In the genomic region with DNA sequence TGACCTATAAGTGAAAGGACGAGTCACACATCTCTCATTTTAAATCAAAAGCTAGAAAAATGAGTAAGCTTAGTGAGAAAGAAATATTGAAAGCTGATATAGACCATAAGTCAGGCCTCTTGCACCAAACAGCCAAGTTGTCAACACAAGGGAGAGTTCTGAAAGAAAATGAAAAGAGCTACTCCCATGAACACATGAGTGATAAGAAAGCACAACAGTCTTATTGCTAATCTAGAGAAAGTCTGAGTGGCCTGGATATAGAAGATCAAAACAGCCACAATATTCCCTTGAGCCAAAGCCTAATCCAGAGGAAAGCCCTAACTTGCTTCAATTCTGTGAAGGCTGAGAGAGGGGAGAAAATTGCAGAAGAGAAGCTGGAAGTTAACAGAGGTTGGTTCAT, we compare ENCODE assay signal across 29 cellular contexts.
DNase-seq lines count a peak whose midpoint lies in the region; ATAC-seq, FAIRE-seq and TF ChIP-seq lines count a peak whose summit lies in the region.
"Had no signal": no experiment of that assay in that cellular context is flagged by ENCODE, and none has a peak within 500 bp of the region (broad histone marks: within the 10 kb centered on the region; RNA-seq: fewer than 3 reads in every experiment).

No MANE protein-coding gene starts in this region.

- H3K4me1 Mint-ChIP-seq in natural killer cell treated with Interleukin-12 subunit alpha and Interleukin-12 subunit beta and Interleukin-15 and Interleukin-18, amount 100 ng/mL, for 72 hours (ENCODE audit: low read depth in 2 of 2) = peaks cover 17 to 28% of the 10 kb centered on the region in 2 donors
- peaks cover 9% of the 10 kb centered on the region in 2 donors for H3K4me1 Mint-ChIP-seq in natural killer cell
- peaks cover 60% of the 10 kb centered on the region for H3K4me1 Mint-ChIP-seq in stimulated activated naive CD8-positive, alpha-beta T cell treated with anti-CD3 and anti-CD28 coated beads, Interleukin-15, amount 100 ng/mL, for 72 hours
- H3K4me1 Mint-ChIP-seq: endodermal cell, GM23338 had no signal

- no peak for DNase-seq in activated CD4-positive, CD25-positive, alpha-beta regulatory T cell treated with anti-CD3 and anti-CD28 coated beads, Interleukin-2, amount 50 U/mL, for 72 hours
- no peak for DNase-seq in natural killer cell treated with Interleukin-12 subunit alpha and Interleukin-12 subunit beta and Interleukin-15 and Interleukin-18, amount 100 ng/mL, for 72 hours (ENCODE audit: low spot score)
- DNase-seq in natural killer cell = no peak
- DNase-seq in GM12878 (ENCODE audit: low read depth, low spot score) = no peak
- no peak for DNase-seq in stimulated activated naive CD8-positive, alpha-beta T cell treated with anti-CD3 and anti-CD28 coated beads, Interleukin-15, amount 100 ng/mL, for 72 hours
- no peak for DNase-seq in putamen (ENCODE audit: low spot score)
- DNase-seq: 8988T; activated CD4-positive, alpha-beta T cell treated with anti-CD3 and anti-CD28 coated beads, Interleukin-2, amount 10 ng/mL, durations not matched to agents 7 days and 5 days; activated CD8-positive, alpha-beta memory T cell treated with anti-CD3 and anti-CD28 coated beads, Interleukin-2, amount 50 U/mL, for 4 hours; activated naive CD4-positive, alpha-beta T cell treated with Interleukin-2 at 50 U/mL for 16 hours; caudate nucleus; endodermal cell; foreskin melanocyte; Karpas-422; mesenchymal stem cell; NCI-H1436 treated with DMSO at 0.1 percent for 48 hours; NCI-H446; NCI-H82; transverse colon had no signal

- H2AFZ ChIP-seq in GM12878 (ENCODE audit: control insufficient read depth, low read depth, low read length) = no peak overlapping the region
- H2AFZ ChIP-seq: GM23338, hepatocyte had no signal

- no peaks in the 10 kb centered on the region for H3K79me2 ChIP-seq in GM12878 (ENCODE audit: control insufficient read depth, insufficient read depth, low read length)
- H3K79me2 ChIP-seq: hepatocyte had no signal

- no peak for FAIRE-seq in GM12878 (lab: Jason Lieb, UNC)
- FAIRE-seq: astrocyte had no signal

- H4K20me1 ChIP-seq in GM12878 (ENCODE audit: control insufficient read depth, insufficient read depth) = no peaks in the 10 kb centered on the region

- no peak overlapping the region for H3K27ac ChIP-seq in GM12878 (ENCODE audit: control insufficient read depth, insufficient read depth)
- H3K27ac ChIP-seq: esophagus muscularis mucosa, hepatocyte, HL-60, transverse colon had no signal

- BruUV-seq in GM12878 (replicated peaks; lab: Mats Ljungman, UMichigan) = no TSS peak

- H3K27ac Mint-ChIP-seq in natural killer cell treated with Interleukin-12 subunit alpha and Interleukin-12 subunit beta and Interleukin-15 and Interleukin-18, amount 100 ng/mL, for 72 hours = peak overlapping the region; percentile 20 to 37
- H3K27ac Mint-ChIP-seq in natural killer cell = no peak overlapping the region
- H3K27ac Mint-ChIP-seq in stimulated activated naive CD8-positive, alpha-beta T cell treated with anti-CD3 and anti-CD28 coated beads, Interleukin-15, amount 100 ng/mL, for 72 hours = peak overlapping the region; percentile 70 to 71
- H3K27ac Mint-ChIP-seq: activated CD4-positive, alpha-beta T cell treated with anti-CD3 and anti-CD28 coated beads, Interleukin-2, amount 10 ng/mL, durations not matched to agents 7 days and 5 days; dendritic cell treated with granulocyte-macrophage colony-stimulating factor and Interleukin-4, amounts not matched to agents 40 ng/mL and 50 ng/mL, for 4 days; endodermal cell; GM23338; progenitor cell of endocrine pancreas had no signal

- WGBS in GM12878 (ENCODE audit: insufficient coverage, insufficient replicate concordance, low lambda C conversion rate, missing lambda C conversion rate) = 43% methylated on average over 1 of the region's 1 CpG

- no peaks in the 10 kb centered on the region for H3K36me3 ChIP-seq in GM12878 (ENCODE audit: control insufficient read depth in 2 of 2, insufficient read depth in 2 of 2, low read length in 1 of 2)

- no peak for TF ChIP-seq RAD21 in GM12878 (IDR thresholded peaks at IDR 0.05; ENCODE audit: insufficient read depth, low read depth, low read length)

- TF ChIP-seq POLR2A in GM12878 (IDR thresholded peaks at IDR 0.05; ENCODE audit: low read depth, low read length) = no peak

- ATAC-seq in activated CD4-positive, CD25-positive, alpha-beta regulatory T cell treated with anti-CD3 and anti-CD28 coated beads, Interleukin-2, amount 50 U/mL, for 24 hours = peak; percentile 60 to 66
- ATAC-seq in natural killer cell treated with Interleukin-12 subunit alpha and Interleukin-12 subunit beta and Interleukin-15 and Interleukin-18, amount 100 ng/mL, for 72 hours = no peak
- ATAC-seq in natural killer cell (no peak), GM12878 (peak; percentile 21), HG03442 (IDR thresholded peaks at IDR 0.05; ENCODE audit: unreplicated experiment) (no peak)
- ATAC-seq in stimulated activated naive CD8-positive, alpha-beta T cell treated with anti-CD3 and anti-CD28 coated beads, Interleukin-15, amount 100 ng/mL, for 72 hours = peak; percentile 48
- ATAC-seq: GM23338, sciatic nerve had no signal

- H3K9ac ChIP-seq in GM12878 (ENCODE audit: control insufficient read depth, insufficient read depth, low read length) = no peak overlapping the region

- no peak overlapping the region for H3K4me3 ChIP-seq in GM12878
- H3K4me3 ChIP-seq: esophagus muscularis mucosa, GM23338, hepatocyte, transverse colon had no signal

- no peak overlapping the region for H3K4me2 ChIP-seq in GM12878 (ENCODE audit: control insufficient read depth, insufficient read depth)
- H3K4me2 ChIP-seq: GM23338, hepatocyte had no signal

- intact Hi-C loops in natural killer cell (cut with micrococcal nuclease) (no loop called here), GM12878 (cut with micrococcal nuclease; ENCODE audit: unreplicated experiment) (loop anchor here (5.0 to 10.0 kb wide), 2 partner anchors 115 to 687 kb away; no protein-coding TSS in a partner anchor)

- SMC1A ChIA-PET in GM12878 (lab: Charles Lee; ENCODE audit: uncharacterized antibody, unreplicated experiment) = interaction anchor here (0.7 to 1.5 kb wide), 6 partner anchors 10 to 119 kb away, joined by 3 to 8 read pairs (median 3); no protein-coding TSS in a partner anchor

- H3K4me3 Mint-ChIP-seq in natural killer cell treated with Interleukin-12 subunit alpha and Interleukin-12 subunit beta and Interleukin-15 and Interleukin-18, amount 100 ng/mL, for 72 hours = peak overlapping the region; percentile 21
- H3K4me3 Mint-ChIP-seq in natural killer cell = no peak overlapping the region
- peak overlapping the region; percentile 11 to 32 for H3K4me3 Mint-ChIP-seq in stimulated activated naive CD8-positive, alpha-beta T cell treated with anti-CD3 and anti-CD28 coated beads, Interleukin-15, amount 100 ng/mL, for 72 hours
- H3K4me3 Mint-ChIP-seq: activated CD4-positive, alpha-beta T cell treated with anti-CD3 and anti-CD28 coated beads, Interleukin-2, amount 10 ng/mL, durations not matched to agents 7 days and 5 days; dendritic cell treated with granulocyte-macrophage colony-stimulating factor and Interleukin-4, amounts not matched to agents 40 ng/mL and 50 ng/mL, for 4 days; endodermal cell; GM23338 had no signal

- RAD21 ChIA-PET in GM12878 (lab: Charles Lee; ENCODE audit: unreplicated experiment) = interaction anchor here (0.6 to 1.1 kb wide), 2 partner anchors 33 to 408 kb away, joined by 3 read pairs; no protein-coding TSS in a partner anchor

- H3K9me3 ChIP-seq in GM12878 (replicated peaks; ENCODE audit: control insufficient read depth, insufficient read depth, low read length) = peaks cover 3% of the 10 kb centered on the region; the same call in 1 of the 3 replicates
- H3K9me3 ChIP-seq: esophagus muscularis mucosa, transverse colon had no signal

- H3K9me3 Mint-ChIP-seq in natural killer cell treated with Interleukin-12 subunit alpha and Interleukin-12 subunit beta and Interleukin-15 and Interleukin-18, amount 100 ng/mL, for 72 hours = no peaks in the 10 kb centered on the region
- no peaks in the 10 kb centered on the region for H3K9me3 Mint-ChIP-seq in natural killer cell
- peaks cover 0 to 4% of the 10 kb centered on the region in 2 donors for H3K9me3 Mint-ChIP-seq in stimulated activated naive CD8-positive, alpha-beta T cell treated with anti-CD3 and anti-CD28 coated beads, Interleukin-15, amount 100 ng/mL, for 72 hours
- H3K9me3 Mint-ChIP-seq: dendritic cell treated with granulocyte-macrophage colony-stimulating factor and Interleukin-4, amounts not matched to agents 40 ng/mL and 50 ng/mL, for 4 days; endodermal cell; GM23338 had no signal

- H3K4me1 ChIP-seq in GM12878 (ENCODE audit: control insufficient read depth, insufficient read depth, low read length) = peaks cover 16% of the 10 kb centered on the region
- H3K4me1 ChIP-seq: transverse colon had no signal

- H3K27me3 ChIP-seq in GM12878 (replicated peaks in 1 of 2; ENCODE audit: control insufficient read depth in 2 of 2, insufficient read depth in 2 of 2, low read length in 1 of 2) = no peaks in the 10 kb centered on the region
- H3K27me3 ChIP-seq: esophagus muscularis mucosa, hepatocyte, transverse colon had no signal

- CTCF ChIA-PET in GM12878 (lab: Yijun Ruan, JAX) = interaction anchor here (0.8 kb wide), 1 partner anchor 119 kb away, joined by 3 read pairs; no protein-coding TSS in a partner anchor

- POLR2A ChIA-PET in GM12878 (lab: Charles Lee) = no interaction called here

- in situ Hi-C loops in GM12878 (cut with MboI) = no loop called here

- no peaks in the 10 kb centered on the region for H3K27me3 Mint-ChIP-seq in natural killer cell treated with Interleukin-12 subunit alpha and Interleukin-12 subunit beta and Interleukin-15 and Interleukin-18, amount 100 ng/mL, for 72 hours
- no peaks in the 10 kb centered on the region for H3K27me3 Mint-ChIP-seq in natural killer cell (ENCODE audit: low read depth in 2 of 2)
- no peaks in the 10 kb centered on the region for H3K27me3 Mint-ChIP-seq in stimulated activated naive CD8-positive, alpha-beta T cell treated with anti-CD3 and anti-CD28 coated beads, Interleukin-15, amount 100 ng/mL, for 72 hours
- H3K27me3 Mint-ChIP-seq: activated CD4-positive, alpha-beta T cell treated with anti-CD3 and anti-CD28 coated beads, Interleukin-2, amount 10 ng/mL, durations not matched to agents 7 days and 5 days; dendritic cell treated with granulocyte-macrophage colony-stimulating factor and Interleukin-4, amounts not matched to agents 40 ng/mL and 50 ng/mL, for 4 days had no signal

- peaks cover 20% of the 10 kb centered on the region for H3K36me3 Mint-ChIP-seq in natural killer cell treated with Interleukin-12 subunit alpha and Interleukin-12 subunit beta and Interleukin-15 and Interleukin-18, amount 100 ng/mL, for 72 hours
- H3K36me3 Mint-ChIP-seq in natural killer cell = peaks cover 19% of the 10 kb centered on the region

- no peak for TF ChIP-seq EP300 in GM12878 (IDR thresholded peaks at IDR 0.05; ENCODE audit: borderline replicate concordance in 1 of 2, control insufficient read depth in 1 of 2, low read depth in 2 of 2, low read length in 2 of 2)

- TF ChIP-seq CTCF in natural killer cell (IDR thresholded peaks at IDR 0.05) (no peak), GM12878 (IDR thresholded peaks at IDR 0.05 in 2 of 3, conservative IDR thresholded peaks at IDR 0.05 in 1 of 3; ENCODE audit: control insufficient read depth in 2 of 3, extremely low read depth in 1 of 3, insufficient read depth in 1 of 3, low read depth in 3 of 3, low read length in 3 of 3) (no peak)

TF ChIP-seq in GM12878, 131 proteins besides CTCF, POLR2A, EP300 and RAD21 (continues in another document):
- TF ChIP-seq POU2F2 (IDR thresholded peaks at IDR 0.05; ENCODE audit: borderline replicate concordance, low read depth, low read length) = no peak

Comparison
In these comparisons a context has a peak if more than half of its experiments do, and no peak if none do; other contexts are left out.
1. H3K27ac Mint-ChIP-seq: peak in natural killer cell treated with Interleukin-12 subunit alpha and Interleukin-12 subunit beta and Interleukin-15 and Interleukin-18, amount 100 ng/mL, for 72 hours (2 of 2) and stimulated activated naive CD8-positive, alpha-beta T cell treated with anti-CD3 and anti-CD28 coated beads, Interleukin-15, amount 100 ng/mL, for 72 hours (2 of 2); none in natural killer cell (0 of 2).
2. ATAC-seq: peak in activated CD4-positive, CD25-positive, alpha-beta regulatory T cell treated with anti-CD3 and anti-CD28 coated beads, Interleukin-2, amount 50 U/mL, for 24 hours (2 of 2), GM12878 (single experiment) and stimulated activated naive CD8-positive, alpha-beta T cell treated with anti-CD3 and anti-CD28 coated beads, Interleukin-15, amount 100 ng/mL, for 72 hours (single experiment); none in natural killer cell treated with Interleukin-12 subunit alpha and Interleukin-12 subunit beta and Interleukin-15 and Interleukin-18, amount 100 ng/mL, for 72 hours (0 of 2), natural killer cell (0 of 3) and HG03442 (single experiment).